ENCODE assay signal across 26 cellular contexts in genomic region chr22:47062126-47062525, GRCh38.
"Had no signal": no experiment of that assay in that cellular context is flagged by ENCODE, and none has a peak within 500 bp of the region (broad histone marks: within the 10 kb centered on the region; RNA-seq: fewer than 3 reads in every experiment).

No MANE protein-coding gene starts in this region.

- H3K27ac ChIP-seq: RWPE1 had no signal

- H3K9me3 Mint-ChIP-seq: activated CD4-positive, alpha-beta memory T cell treated with anti-CD3 and anti-CD28 coated beads for 36 hours; activated CD4-positive, alpha-beta T cell treated with anti-CD3 and anti-CD28 coated beads, Interleukin-2, amount 10 ng/mL, durations not matched to agents 7 days and 5 days; activated naive CD4-positive, alpha-beta T cell treated with anti-CD3 and anti-CD28 coated beads, Interleukin-2, amount 50 U/mL, for 24 hours; activated T-cell treated with anti-CD3 and anti-CD28 coated beads, Interleukin-2, amount 50 U/mL, for 72 hours; activated T-helper 2 cell treated with anti-CD3 and anti-CD28 coated beads, Interferon-gamma antibody, Interleukin-2, Interleukin-4, amounts not matched to agents 10 μg/mL and 5 μg/mL and 100 μg/mL, durations not matched to agents 14 hours and 24 hours and 36 hours had no signal

- H3K27me3 Mint-ChIP-seq: activated CD4-positive, alpha-beta memory T cell treated with anti-CD3 and anti-CD28 coated beads for 36 hours; activated CD4-positive, alpha-beta T cell treated with anti-CD3 and anti-CD28 coated beads, Interleukin-2, amount 10 ng/mL, durations not matched to agents 7 days and 5 days; activated naive CD4-positive, alpha-beta T cell treated with anti-CD3 and anti-CD28 coated beads, Interleukin-2, amount 50 U/mL, for 24 hours; T-helper 17 cell had no signal

- H3K27ac Mint-ChIP-seq: activated CD4-positive, alpha-beta memory T cell treated with anti-CD3 and anti-CD28 coated beads for 36 hours; activated CD4-positive, alpha-beta T cell treated with anti-CD3 and anti-CD28 coated beads, Interleukin-2, amount 10 ng/mL, durations not matched to agents 7 days and 5 days; activated naive CD4-positive, alpha-beta T cell treated with anti-CD3 and anti-CD28 coated beads, Interleukin-2, amount 50 U/mL, for 24 hours; activated T-cell treated with anti-CD3 and anti-CD28 coated beads, Interleukin-2, amount 50 U/mL, for 72 hours; activated T-helper 2 cell treated with anti-CD3 and anti-CD28 coated beads, Interferon-gamma antibody, Interleukin-2, Interleukin-4, amounts not matched to agents 10 μg/mL and 5 μg/mL and 100 μg/mL, durations not matched to agents 14 hours and 24 hours and 36 hours; T-helper 17 cell had no signal

- DNase-seq: activated CD4-positive, alpha-beta memory T cell treated with anti-CD3 and anti-CD28 coated beads for 36 hours; activated CD4-positive, alpha-beta T cell treated with anti-CD3 and anti-CD28 coated beads, Interleukin-2, amount 10 ng/mL, durations not matched to agents 7 days and 5 days; activated CD4-positive, CD25-positive, alpha-beta regulatory T cell; activated CD8-positive, alpha-beta memory T cell treated with anti-CD3 and anti-CD28 coated beads for 24 hours; activated naive CD4-positive, alpha-beta T cell; activated T-cell treated with anti-CD3 and anti-CD28 coated beads, Interleukin-2, amount 50 U/mL, for 72 hours; Karpas-422; MM.1S; NCI-H1105; NCI-H1436; NCI-H1694 treated with DMSO at 0.1 percent for 48 hours; NCI-H2029 treated with DMSO at 0.1 percent for 48 hours; NCI-H345; NCI-H510A; NCI-H526 treated with DMSO at 0.1 percent for 48 hours; NCI-H82; NK-92 treated with Interleukin-12 subunit alpha and Interleukin-12 subunit beta, amount 100 ng/mL, for 24 hours; OCI-M1; SHP77 treated with DMSO at 0.1 percent for 48 hours; T-helper 17 cell; T1000 had no signal

- ATAC-seq: activated T-cell treated with anti-CD3 and anti-CD28 coated beads, Interleukin-2, amount 50 U/mL, for 72 hours; K562; Panc1; T-helper 17 cell had no signal

- H3K4me3 Mint-ChIP-seq: activated CD4-positive, alpha-beta memory T cell treated with anti-CD3 and anti-CD28 coated beads for 36 hours; activated CD4-positive, alpha-beta T cell treated with anti-CD3 and anti-CD28 coated beads, Interleukin-2, amount 10 ng/mL, durations not matched to agents 7 days and 5 days; activated naive CD4-positive, alpha-beta T cell treated with anti-CD3 and anti-CD28 coated beads, Interleukin-2, amount 50 U/mL, for 24 hours; activated T-cell treated with anti-CD3 and anti-CD28 coated beads, Interleukin-2, amount 50 U/mL, for 72 hours; T-helper 17 cell had no signal

- H3K4me1 Mint-ChIP-seq: activated CD4-positive, alpha-beta T cell treated with anti-CD3 and anti-CD28 coated beads, Interleukin-2, amount 10 ng/mL, durations not matched to agents 7 days and 5 days had no signal

- H3K4me3 ChIP-seq: K562 had no signal
